23 cellular contexts compared by ENCODE assay signal in genomic region chr17:47720196-47720595, GRCh38. TPM values are rescaled to one million over a fixed set of nuclear protein-coding genes. Genes with fewer than 3 reads are reported as not detected.
A peak's percentile ranks its signal among the peaks of the same experiment; 100 is the strongest.
DNase-seq lines count a peak whose midpoint lies in the region; TF ChIP-seq lines count a peak whose summit lies in the region.
"Had no signal": no experiment of that assay in that cellular context is flagged by ENCODE, and none has a peak within 500 bp of the region (broad histone marks: within the 10 kb centered on the region; RNA-seq: fewer than 3 reads in every experiment).

No MANE protein-coding gene starts in this region.

- H3K36me3 ChIP-seq in HEK293 (ENCODE audit: control insufficient read depth in 2 of 2, insufficient read depth in 1 of 2, low read length in 2 of 2), result no peaks in the 10 kb centered on the region
- no peaks in the 10 kb centered on the region for H3K36me3 ChIP-seq in neural progenitor cell
- H3K36me3 ChIP-seq: upper lobe of left lung had no signal

- H3K27ac ChIP-seq in HEK293 (ENCODE audit: extremely low read depth, low read depth, low read length), result no peak overlapping the region
- H3K27ac ChIP-seq in neural progenitor cell, result no peak overlapping the region
- H3K27ac ChIP-seq: upper lobe of left lung had no signal

- H3K9ac ChIP-seq in neural progenitor cell, result no peak overlapping the region

- H3K27me3 Mint-ChIP-seq in T-helper 2 cell treated with Interferon-gamma antibody and Interleukin-4, amounts not matched to agents 5 μg/mL and 100 μg/mL, for 36 hours (ENCODE audit: low read depth), result peaks cover 12% of the 10 kb centered on the region
- H3K27me3 Mint-ChIP-seq in activated T-helper 2 cell treated with anti-CD3 and anti-CD28 coated beads, Interferon-gamma antibody, Interleukin-2, Interleukin-4, amounts not matched to agents 10 μg/mL and 5 μg/mL and 100 μg/mL, durations not matched to agents 14 hours and 24 hours and 36 hours (ENCODE audit: low read depth), result no peaks in the 10 kb centered on the region
- H3K27me3 Mint-ChIP-seq in neural progenitor cell (ENCODE audit: insufficient read depth, low read depth), result peaks cover 28% of the 10 kb centered on the region

- H4K20me1 ChIP-seq in neural progenitor cell (ENCODE audit: low read depth), result no peaks in the 10 kb centered on the region

- peak overlapping the region; percentile 13 for H3K27ac Mint-ChIP-seq in T-helper 2 cell treated with Interferon-gamma antibody and Interleukin-4, amounts not matched to agents 5 μg/mL and 100 μg/mL, for 36 hours
- peak overlapping the region; percentile 95 for H3K27ac Mint-ChIP-seq in activated T-helper 2 cell treated with anti-CD3 and anti-CD28 coated beads, Interferon-gamma antibody, Interleukin-2, Interleukin-4, amounts not matched to agents 10 μg/mL and 5 μg/mL and 100 μg/mL, durations not matched to agents 14 hours and 24 hours and 36 hours
- H3K27ac Mint-ChIP-seq in neural progenitor cell, result peak overlapping the region; percentile 86
- H3K27ac Mint-ChIP-seq: CD14-positive monocyte, progenitor cell of endocrine pancreas had no signal

- peaks cover 10% of the 10 kb centered on the region for H3F3A ChIP-seq in neural progenitor cell (ENCODE audit: low read depth)

- H2AFZ ChIP-seq in neural progenitor cell (replicated peaks), result no peak overlapping the region

- no peak for TF ChIP-seq CTCF in HEK293 (tag by site-specific recombination; IDR thresholded peaks at IDR 0.05)
- no peak for TF ChIP-seq CTCF in neural progenitor cell (IDR thresholded peaks at IDR 0.05)

- H3K4me3 ChIP-seq in HEK293 (ENCODE audit: low read depth, low read length) (no peak overlapping the region), neural progenitor cell (no peak overlapping the region)
- H3K4me3 ChIP-seq: lung, upper lobe of left lung had no signal

- H3K36me3 Mint-ChIP-seq in T-helper 2 cell treated with Interferon-gamma antibody and Interleukin-4, amounts not matched to agents 5 μg/mL and 100 μg/mL, for 36 hours (ENCODE audit: low read depth), result no peaks in the 10 kb centered on the region
- no peaks in the 10 kb centered on the region for H3K36me3 Mint-ChIP-seq in activated T-helper 2 cell treated with anti-CD3 and anti-CD28 coated beads, Interferon-gamma antibody, Interleukin-2, Interleukin-4, amounts not matched to agents 10 μg/mL and 5 μg/mL and 100 μg/mL, durations not matched to agents 14 hours and 24 hours and 36 hours (ENCODE audit: low read depth)
- no peaks in the 10 kb centered on the region for H3K36me3 Mint-ChIP-seq in neural progenitor cell
- H3K36me3 Mint-ChIP-seq: CD14-positive monocyte had no signal

- H3K9me3 ChIP-seq in HEK293 (ENCODE audit: control insufficient read depth, insufficient read depth, low read depth, low read length) (no peaks in the 10 kb centered on the region), neural progenitor cell (ENCODE audit: low read depth) (no peaks in the 10 kb centered on the region)
- H3K9me3 ChIP-seq: upper lobe of left lung had no signal

- peaks cover 48% of the 10 kb centered on the region for H3K27me3 ChIP-seq in neural progenitor cell

- H3K4me1 ChIP-seq in HEK293 (ENCODE audit: control insufficient read depth, insufficient read depth, low read length) (peaks cover 2% of the 10 kb centered on the region), neural progenitor cell (no peaks in the 10 kb centered on the region)

- H3K4me3 Mint-ChIP-seq in T-helper 2 cell treated with Interferon-gamma antibody and Interleukin-4, amounts not matched to agents 5 μg/mL and 100 μg/mL, for 36 hours, result peak overlapping the region; percentile 65
- peak overlapping the region; percentile 31 for H3K4me3 Mint-ChIP-seq in activated T-helper 2 cell treated with anti-CD3 and anti-CD28 coated beads, Interferon-gamma antibody, Interleukin-2, Interleukin-4, amounts not matched to agents 10 μg/mL and 5 μg/mL and 100 μg/mL, durations not matched to agents 14 hours and 24 hours and 36 hours (ENCODE audit: low read depth)
- H3K4me3 Mint-ChIP-seq in neural progenitor cell, result no peak overlapping the region

- POLR2A ChIA-PET in HEK293 (lab: Yijun Ruan, JAX), result interaction anchor here (1.4 kb wide), 1 partner anchor 23 kb away, joined by 3 read pairs; no protein-coding TSS in a partner anchor

- H3K79me2 ChIP-seq in neural progenitor cell (ENCODE audit: low read depth), result no peaks in the 10 kb centered on the region

- intact Hi-C loops in activated T-helper 2 cell treated with anti-CD3 and anti-CD28 coated beads, Interferon-gamma antibody, Interleukin-2, Interleukin-4, amounts not matched to agents 10 μg/mL and 5 μg/mL and 100 μg/mL, durations not matched to agents 14 hours and 24 hours and 36 hours (cut with micrococcal nuclease), result no loop called here

- DNase-seq in T-helper 2 cell treated with Interferon-gamma antibody and Interleukin-4, amounts not matched to agents 5 μg/mL and 100 μg/mL, for 36 hours (ENCODE audit: low spot score), result peak; percentile 43
- DNase-seq in T-helper 2 cell, result no peak
- no peak for DNase-seq in activated T-helper 2 cell treated with anti-CD3 and anti-CD28 coated beads, Interferon-gamma antibody, Interleukin-2, Interleukin-4, amounts not matched to agents 10 μg/mL and 5 μg/mL and 100 μg/mL, durations not matched to agents 14 hours and 24 hours and 36 hours (ENCODE audit: low spot score)
- DNase-seq in neural progenitor cell (ENCODE audit: low spot score), result no peak
- DNase-seq in CD1c-positive myeloid dendritic cell (ENCODE audit: extremely low spot score), result no peak
- no peak for DNase-seq in amniotic stem cell (lab: John Stamatoyannopoulos, UW)
- DNase-seq in stimulated activated naive CD4-positive, alpha-beta T cell (lab: John Stamatoyannopoulos, UW), result no peak
- DNase-seq: caudate nucleus; DND-41; effector CD8-positive, alpha-beta T cell; head of caudate nucleus; NCI-H1417 treated with DMSO at 0.1 percent for 48 hours; NCI-H2171 treated with DMSO at 0.1 percent for 48 hours; NCI-H774; small intestine; upper lobe of left lung had no signal

- CTCF ChIA-PET in HEK293 (lab: Yijun Ruan, JAX), result interaction anchor here (2.7 kb wide), 1 partner anchor 23 kb away, joined by 25 read pairs; no protein-coding TSS in a partner anchor

- no peaks in the 10 kb centered on the region for H3K9me3 Mint-ChIP-seq in T-helper 2 cell treated with Interferon-gamma antibody and Interleukin-4, amounts not matched to agents 5 μg/mL and 100 μg/mL, for 36 hours
- no peaks in the 10 kb centered on the region for H3K9me3 Mint-ChIP-seq in activated T-helper 2 cell treated with anti-CD3 and anti-CD28 coated beads, Interferon-gamma antibody, Interleukin-2, Interleukin-4, amounts not matched to agents 10 μg/mL and 5 μg/mL and 100 μg/mL, durations not matched to agents 14 hours and 24 hours and 36 hours
- H3K9me3 Mint-ChIP-seq in neural progenitor cell, result no peaks in the 10 kb centered on the region

- no peak overlapping the region for H3K4me2 ChIP-seq in neural progenitor cell

- H3K4me1 Mint-ChIP-seq in T-helper 2 cell treated with Interferon-gamma antibody and Interleukin-4, amounts not matched to agents 5 μg/mL and 100 μg/mL, for 36 hours (ENCODE audit: low read depth), result peaks cover 59% of the 10 kb centered on the region
- H3K4me1 Mint-ChIP-seq in activated T-helper 2 cell treated with anti-CD3 and anti-CD28 coated beads, Interferon-gamma antibody, Interleukin-2, Interleukin-4, amounts not matched to agents 10 μg/mL and 5 μg/mL and 100 μg/mL, durations not matched to agents 14 hours and 24 hours and 36 hours (ENCODE audit: low read depth), result peaks cover 75% of the 10 kb centered on the region
- peaks cover 10% of the 10 kb centered on the region for H3K4me1 Mint-ChIP-seq in neural progenitor cell

TF ChIP-seq in HEK293, 187 proteins besides CTCF, POLR2A, EP300 and RAD21:
- TF ChIP-seq ZNF175 (tag by site-specific recombination; IDR thresholded peaks at IDR 0.05) (no peak), PRDM1 (tag by site-specific recombination; IDR thresholded peaks at IDR 0.05) (peak; percentile 71; the same call in 1 of the 2 replicates)

RNA-seq across cellular contexts. Expression of gene TBX21, which starts 12.8 kb away (rescaled TPM):
- 40.4 and 40.6 TPM in 2 replicates for total RNA-seq in activated T-helper 2 cell treated with anti-CD3 and anti-CD28 coated beads, Interferon-gamma antibody, Interleukin-2, Interleukin-4, amounts not matched to agents 10 μg/mL and 5 μg/mL and 100 μg/mL, durations not matched to agents 14 hours and 24 hours and 36 hours
- total RNA-seq in neural progenitor cell (ENCODE audit: low replicate concordance), result 0.12 TPM in 1 of 2 replicates, not detected in the other
- total RNA-seq: A172, fibroblast of lung, progenitor cell of endocrine pancreas, SK-MEL-5 had no signal

RNA-seq across cellular contexts. Expression of gene TBKBP1, which starts 26.2 kb away (rescaled TPM):
- 9.8 and 11.3 TPM in 2 replicates for total RNA-seq in activated T-helper 2 cell treated with anti-CD3 and anti-CD28 coated beads, Interferon-gamma antibody, Interleukin-2, Interleukin-4, amounts not matched to agents 10 μg/mL and 5 μg/mL and 100 μg/mL, durations not matched to agents 14 hours and 24 hours and 36 hours
- 3.0 and 21.6 TPM in 2 replicates for total RNA-seq in neural progenitor cell (ENCODE audit: low replicate concordance)

Comparison
In these comparisons a context has a peak if more than half of its experiments do, and no peak if none do; other contexts are left out.
1. H3K27ac Mint-ChIP-seq: peak in every context shown above with its lines; median percentile 95 in activated T-helper 2 cell treated with anti-CD3 and anti-CD28 coated beads, Interferon-gamma antibody, Interleukin-2, Interleukin-4, amounts not matched to agents 10 μg/mL and 5 μg/mL and 100 μg/mL, durations not matched to agents 14 hours and 24 hours and 36 hours; 86 in neural progenitor cell; 13 in T-helper 2 cell treated with Interferon-gamma antibody and Interleukin-4, amounts not matched to agents 5 μg/mL and 100 μg/mL, for 36 hours.
2. RNA of gene TBX21, which starts 12.8 kb away (total RNA-seq): 40.4 to 40.6 TPM in activated T-helper 2 cell treated with anti-CD3 and anti-CD28 coated beads, Interferon-gamma antibody, Interleukin-2, Interleukin-4, amounts not matched to agents 10 μg/mL and 5 μg/mL and 100 μg/mL, durations not matched to agents 14 hours and 24 hours and 36 hours; 0.12 TPM in neural progenitor cell; every median in the first group is over 10 times any median in the second.